Comparison of ENCODE assay signal across 12 cellular contexts in genomic region chr20:33838035-33838864, GRCh38. TPM values are rescaled to one million over a fixed set of nuclear protein-coding genes. Genes with fewer than 3 reads are reported as not detected.
A peak's percentile ranks its signal among the peaks of the same experiment; 100 is the strongest.
DNase-seq lines count a peak whose midpoint lies in the region; ATAC-seq and TF ChIP-seq lines count a peak whose summit lies in the region.
"Had no signal": no experiment of that assay in that cellular context is flagged by ENCODE, and none has a peak within 500 bp of the region (broad histone marks: within the 10 kb centered on the region; RNA-seq: fewer than 3 reads in every experiment).

No MANE protein-coding gene starts in this region.

- no peaks in the 10 kb centered on the region for H3K27me3 ChIP-seq in SU-DHL-6 (ENCODE audit: low read length)

- CTCF ChIA-PET in activated CD4-positive, alpha-beta T cell treated with anti-CD3 and anti-CD28 coated beads for 36 hours (lab: Charles Lee): interaction anchor here (0.6 to 1.2 kb wide), 2 partner anchors 25 to 51 kb away, joined by 3 to 5 read pairs; no protein-coding TSS in a partner anchor

- no peaks in the 10 kb centered on the region for H3K27me3 Mint-ChIP-seq in activated T-cell treated with anti-CD3 and anti-CD28 coated beads, Interleukin-2, amount 50 U/mL, for 24 hours
- H3K27me3 Mint-ChIP-seq in activated T-cell treated with anti-CD3 and anti-CD28 coated beads, Interleukin-2, amount 50 U/mL, for 4 hours (ENCODE audit: low read depth): no peaks in the 10 kb centered on the region
- no peaks in the 10 kb centered on the region for H3K27me3 Mint-ChIP-seq in stimulated activated memory B cell treated with anti-CD40 and anti-IgM and Interleukin-4, amounts not matched to agents 10 μg/mL and 1 μg/mL and 100 μg/mL, for 72 hours
- no peaks in the 10 kb centered on the region for H3K27me3 Mint-ChIP-seq in activated CD4-positive, alpha-beta T cell treated with anti-CD3 and anti-CD28 coated beads for 36 hours

- 0 out of 2 replicates have a peak overlapping the region, but pooled peaks have one; percentile 19 for H3K27ac ChIP-seq in SU-DHL-6 (ENCODE audit: low read depth, low read length)

- no peak overlapping the region for H2AFZ ChIP-seq in SU-DHL-6 (ENCODE audit: low read depth, low read length, severe bottlenecking)

- H3K4me3 Mint-ChIP-seq in activated T-cell treated with anti-CD3 and anti-CD28 coated beads, Interleukin-2, amount 50 U/mL, for 24 hours: no peak overlapping the region
- no peak overlapping the region for H3K4me3 Mint-ChIP-seq in activated T-cell treated with anti-CD3 and anti-CD28 coated beads, Interleukin-2, amount 50 U/mL, for 4 hours
- no peak overlapping the region for H3K4me3 Mint-ChIP-seq in stimulated activated memory B cell treated with anti-CD40 and anti-IgM and Interleukin-4, amounts not matched to agents 10 μg/mL and 1 μg/mL and 100 μg/mL, for 72 hours
- H3K4me3 Mint-ChIP-seq in activated CD4-positive, alpha-beta T cell treated with anti-CD3 and anti-CD28 coated beads for 36 hours: no peak overlapping the region

- no peaks in the 10 kb centered on the region; the same call in 1 of the 2 replicates for H3K36me3 ChIP-seq in SU-DHL-6 (ENCODE audit: low read length)

- peaks cover 32% of the 10 kb centered on the region for H3K36me3 Mint-ChIP-seq in activated T-cell treated with anti-CD3 and anti-CD28 coated beads, Interleukin-2, amount 50 U/mL, for 24 hours (ENCODE audit: low read depth)
- peaks cover 26% of the 10 kb centered on the region for H3K36me3 Mint-ChIP-seq in activated T-cell treated with anti-CD3 and anti-CD28 coated beads, Interleukin-2, amount 50 U/mL, for 4 hours (ENCODE audit: insufficient read depth)
- H3K36me3 Mint-ChIP-seq in stimulated activated memory B cell treated with anti-CD40 and anti-IgM and Interleukin-4, amounts not matched to agents 10 μg/mL and 1 μg/mL and 100 μg/mL, for 72 hours: peaks cover 40% of the 10 kb centered on the region
- peaks cover 19% of the 10 kb centered on the region for H3K36me3 Mint-ChIP-seq in activated CD4-positive, alpha-beta T cell treated with anti-CD3 and anti-CD28 coated beads for 36 hours (ENCODE audit: low read depth)

- peak overlapping the region; percentile 12 for H3K4me2 ChIP-seq in SU-DHL-6 (ENCODE audit: low read depth, low read length, poor library complexity, severe bottlenecking)

- H3K4me3 ChIP-seq in SU-DHL-6 (ENCODE audit: insufficient read depth, low read length, poor library complexity, severe bottlenecking) (no peak overlapping the region), epithelial cell of proximal tubule (ENCODE audit: low read depth, low read length) (no peak overlapping the region)
- H3K4me3 ChIP-seq: lung had no signal

- H3K79me2 ChIP-seq in SU-DHL-6 (ENCODE audit: insufficient read depth, low read length): peaks cover 100% of the 10 kb centered on the region

- no peaks in the 10 kb centered on the region; the same call in 1 of the 2 replicates for H4K20me1 ChIP-seq in SU-DHL-6 (ENCODE audit: low read depth, low read length)

- no peaks in the 10 kb centered on the region for H3K9me3 ChIP-seq in SU-DHL-6 (ENCODE audit: insufficient read depth, low read length)

- ATAC-seq in activated T-cell treated with anti-CD3 and anti-CD28 coated beads, Interleukin-2, amount 50 U/mL, for 4 hours: no peak
- ATAC-seq in stimulated activated memory B cell treated with anti-CD40 and anti-IgM and Interleukin-4, amounts not matched to agents 10 μg/mL and 1 μg/mL and 100 μg/mL, for 72 hours: no peak
- ATAC-seq in GM19463 (IDR thresholded peaks at IDR 0.05; ENCODE audit: unreplicated experiment): no peak
- no peak for ATAC-seq in activated CD4-positive, alpha-beta T cell treated with anti-CD3 and anti-CD28 coated beads for 36 hours

- H3K9me2 ChIP-seq in SU-DHL-6 (replicated peaks; ENCODE audit: insufficient read depth, low read length): no peaks in the 10 kb centered on the region

- peak overlapping the region; percentile 65 for H3K27ac Mint-ChIP-seq in activated T-cell treated with anti-CD3 and anti-CD28 coated beads, Interleukin-2, amount 50 U/mL, for 24 hours
- H3K27ac Mint-ChIP-seq in stimulated activated memory B cell treated with anti-CD40 and anti-IgM and Interleukin-4, amounts not matched to agents 10 μg/mL and 1 μg/mL and 100 μg/mL, for 72 hours: peak overlapping the region; percentile 57
- no peak overlapping the region for H3K27ac Mint-ChIP-seq in activated CD4-positive, alpha-beta T cell treated with anti-CD3 and anti-CD28 coated beads for 36 hours

- POLR2A ChIA-PET in activated CD4-positive, alpha-beta T cell treated with anti-CD3 and anti-CD28 coated beads for 36 hours (lab: Charles Lee): no interaction called here

- H3K9me3 Mint-ChIP-seq in activated T-cell treated with anti-CD3 and anti-CD28 coated beads, Interleukin-2, amount 50 U/mL, for 24 hours: no peaks in the 10 kb centered on the region
- H3K9me3 Mint-ChIP-seq in activated T-cell treated with anti-CD3 and anti-CD28 coated beads, Interleukin-2, amount 50 U/mL, for 4 hours: no peaks in the 10 kb centered on the region
- H3K9me3 Mint-ChIP-seq in stimulated activated memory B cell treated with anti-CD40 and anti-IgM and Interleukin-4, amounts not matched to agents 10 μg/mL and 1 μg/mL and 100 μg/mL, for 72 hours: no peaks in the 10 kb centered on the region
- no peaks in the 10 kb centered on the region for H3K9me3 Mint-ChIP-seq in activated CD4-positive, alpha-beta T cell treated with anti-CD3 and anti-CD28 coated beads for 36 hours (ENCODE audit: low read depth)

- intact Hi-C loops in activated CD4-positive, alpha-beta T cell treated with anti-CD3 and anti-CD28 coated beads for 36 hours (cut with DNase I, micrococcal nuclease): no loop called here

- no peak for TF ChIP-seq CTCF in SU-DHL-6 (IDR thresholded peaks at IDR 0.05; ENCODE audit: insufficient read depth, low read length, poor library complexity, severe bottlenecking)
- peak; percentile 21 for TF ChIP-seq CTCF in epithelial cell of proximal tubule (conservative IDR thresholded peaks at IDR 0.05; ENCODE audit: low read depth, low read length)

- H3K9ac ChIP-seq in SU-DHL-6 (ENCODE audit: low read length): no peak overlapping the region

- peaks cover 87% of the 10 kb centered on the region for H3K4me1 Mint-ChIP-seq in activated T-cell treated with anti-CD3 and anti-CD28 coated beads, Interleukin-2, amount 50 U/mL, for 24 hours (ENCODE audit: low read depth)
- peaks cover 80% of the 10 kb centered on the region for H3K4me1 Mint-ChIP-seq in activated T-cell treated with anti-CD3 and anti-CD28 coated beads, Interleukin-2, amount 50 U/mL, for 4 hours (ENCODE audit: low read depth)
- H3K4me1 Mint-ChIP-seq in stimulated activated memory B cell treated with anti-CD40 and anti-IgM and Interleukin-4, amounts not matched to agents 10 μg/mL and 1 μg/mL and 100 μg/mL, for 72 hours: peaks cover 95% of the 10 kb centered on the region
- peaks cover 74% of the 10 kb centered on the region for H3K4me1 Mint-ChIP-seq in activated CD4-positive, alpha-beta T cell treated with anti-CD3 and anti-CD28 coated beads for 36 hours

- peaks cover 7% of the 10 kb centered on the region for H3F3A ChIP-seq in SU-DHL-6 (ENCODE audit: insufficient read depth)

- DNase-seq in activated T-cell treated with anti-CD3 and anti-CD28 coated beads, Interleukin-2, amount 50 U/mL, for 24 hours: no peak
- DNase-seq in activated T-cell treated with anti-CD3 and anti-CD28 coated beads, Interleukin-2, amount 50 U/mL, for 4 hours: no peak
- DNase-seq in epithelial cell of proximal tubule (ENCODE audit: low read depth) (no peak), DMS53 (lab: John Stamatoyannopoulos, UW) (no peak)
- DNase-seq in activated CD4-positive, alpha-beta T cell treated with anti-CD3 and anti-CD28 coated beads for 36 hours: no peak
- DNase-seq: activated T-cell treated with anti-CD3 and anti-CD28 coated beads, Interleukin-2, amount 50 U/mL, for 48 hours; NCI-H1417; retina had no signal

RNA-seq across cellular contexts. Expression of gene CHMP4B, which starts 27.1 kb away (rescaled TPM):
- 10 to 100 TPM; 71.1 to 80.0 (median 71.7) TPM for total RNA-seq in activated T-cell treated with anti-CD3 and anti-CD28 coated beads, Interleukin-2, amount 50 U/mL, for 4 hours
- 41.3 and 59.0 TPM in 2 replicates for total RNA-seq in epithelial cell of proximal tubule
- 10 to 100 TPM; 86.0 to 94.1 TPM for total RNA-seq in activated CD4-positive, alpha-beta T cell treated with anti-CD3 and anti-CD28 coated beads for 36 hours
